1 cellular context compared by ENCODE assay signal in the genomic region with DNA sequence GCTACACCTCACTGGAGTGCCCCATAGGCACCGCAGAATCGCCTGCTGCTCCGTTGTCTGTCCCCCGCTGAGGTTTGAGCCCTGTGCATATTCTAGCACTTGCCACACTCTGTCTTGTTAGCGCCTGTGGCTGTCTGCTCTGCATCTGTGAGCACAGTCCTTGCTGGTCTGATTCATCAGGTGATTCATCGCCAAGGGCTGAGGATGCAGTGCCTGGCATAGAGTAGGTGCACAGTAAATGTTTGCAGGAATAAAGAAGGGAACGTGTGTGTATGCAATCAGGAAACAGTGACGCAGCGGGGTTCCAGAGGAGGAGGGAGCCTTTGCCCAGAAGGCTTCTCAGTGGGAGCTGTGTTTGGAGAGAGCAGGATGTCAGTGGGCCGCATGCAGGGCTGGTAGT.
TF ChIP-seq lines count a peak whose summit lies in the region.

No MANE protein-coding gene starts in this region.

TF ChIP-seq in IMR-90, 13 proteins besides CTCF, POLR2A, EP300 and RAD21 (continued from another document):
- no peak for TF ChIP-seq RFX5 (IDR thresholded peaks at IDR 0.05; ENCODE audit: low read depth, low read length)
- no peak for TF ChIP-seq CHD1 (IDR thresholded peaks at IDR 0.05; ENCODE audit: low read depth, low read length)
- peak; percentile 74 for TF ChIP-seq RCOR1 (IDR thresholded peaks at IDR 0.05; ENCODE audit: insufficient replicate concordance, low read length)
- TF ChIP-seq MAZ (IDR thresholded peaks at IDR 0.05; ENCODE audit: borderline replicate concordance, low read depth, low read length), result peak; percentile 12; the same call in 1 of the 2 replicates
- TF ChIP-seq MXI1 (IDR thresholded peaks at IDR 0.05; ENCODE audit: borderline replicate concordance, low read depth, low read length), result 0 out of 2 replicates have a peak, but pooled peaks have one; percentile 47
TF ChIP-seq in IMR-90: peak in this region for 9.
